ENCODE assay signal across 8 cellular contexts in genomic region chr9:137422668-137423000, GRCh38. TPM values are rescaled to one million over a fixed set of nuclear protein-coding genes. Genes with fewer than 3 reads are reported as not detected.
DNase-seq lines count a peak whose midpoint lies in the region; ATAC-seq, FAIRE-seq and TF ChIP-seq lines count a peak whose summit lies in the region.

No MANE protein-coding gene starts in this region.

- TF ChIP-seq POLR2A in sigmoid colon (IDR thresholded peaks at IDR 0.05) (no peak), GM12892 (IDR thresholded peaks at IDR 0.05; ENCODE audit: low read depth, low read length) (no peak; the same call in 1 of the 2 replicates)

- H3K4me3 ChIP-seq in sigmoid colon, result peak overlapping the region; percentile 34 to 94 (median 86)

- H3K36me3 Mint-ChIP-seq in activated naive CD4-positive, alpha-beta T cell treated with anti-CD3 and anti-CD28 coated beads, Interleukin-2, amount 50 U/mL, for 24 hours, result no peaks in the 10 kb centered on the region

- H3K4me1 ChIP-seq in sigmoid colon, result peaks cover 0 to 45% (median 31%) of the 10 kb centered on the region in 4 donors

- H3K27me3 ChIP-seq in sigmoid colon, result no peaks in the 10 kb centered on the region

- intact Hi-C loops in left cardiac atrium (cut with DNase I), result no loop called here
- intact Hi-C loops in sigmoid colon (cut with DNase I), result loop anchor here (5.0 kb wide), 1 partner anchor 35 kb away; the partner anchor contains the start of gene NSMF

- TF ChIP-seq CTCF in sigmoid colon (IDR thresholded peaks at IDR 0.05), result no peak

- TF ChIP-seq EP300 in sigmoid colon (IDR thresholded peaks at IDR 0.05), result no peak

- peak overlapping the region; percentile 84 for H3K4me3 Mint-ChIP-seq in activated naive CD4-positive, alpha-beta T cell treated with anti-CD3 and anti-CD28 coated beads, Interleukin-2, amount 50 U/mL, for 24 hours

- no peaks in the 10 kb centered on the region for H3K9me3 Mint-ChIP-seq in activated naive CD4-positive, alpha-beta T cell treated with anti-CD3 and anti-CD28 coated beads, Interleukin-2, amount 50 U/mL, for 24 hours

- H3K27me3 Mint-ChIP-seq in activated naive CD4-positive, alpha-beta T cell treated with anti-CD3 and anti-CD28 coated beads, Interleukin-2, amount 50 U/mL, for 24 hours, result no peaks in the 10 kb centered on the region

- peaks cover 12% of the 10 kb centered on the region for H3K4me1 Mint-ChIP-seq in activated naive CD4-positive, alpha-beta T cell treated with anti-CD3 and anti-CD28 coated beads, Interleukin-2, amount 50 U/mL, for 24 hours

- ATAC-seq in GM21528 (IDR thresholded peaks at IDR 0.05; ENCODE audit: low FRiP score, unreplicated experiment) (peak; percentile 41), left cardiac atrium (peak; percentile 43 to 53), GM21423 (IDR thresholded peaks at IDR 0.05; ENCODE audit: unreplicated experiment) (no peak)

- FAIRE-seq in GM12892 (lab: Jason Lieb, UNC), result no peak

- H3K36me3 ChIP-seq in sigmoid colon, result no peaks in the 10 kb centered on the region

- peak overlapping the region; percentile 34 to 77 (median 70) for H3K27ac ChIP-seq in sigmoid colon

- peak; percentile 55 for DNase-seq in ELF-1 (ENCODE audit: low read depth, low spot score)
- peak; percentile 71 for DNase-seq in HuH-7.5 (ENCODE audit: low spot score)
- peak; percentile 45 for DNase-seq in left cardiac atrium
- peak; percentile 69 for DNase-seq in sigmoid colon
- no peak for DNase-seq in GM12892 (ENCODE audit: insufficient read length)

- 0 to 1% methylated on average over 43 of the region's 43 CpGs for WGBS in sigmoid colon, 2 donors

- H3K27ac Mint-ChIP-seq in activated naive CD4-positive, alpha-beta T cell treated with anti-CD3 and anti-CD28 coated beads, Interleukin-2, amount 50 U/mL, for 24 hours, result no peak overlapping the region

- H3K9me3 ChIP-seq in sigmoid colon, result no peaks in the 10 kb centered on the region

RNA-seq across cellular contexts. Expression of gene EXD3, which starts 0.3 kb away (rescaled TPM):
- total RNA-seq in left cardiac atrium, result 10 to 100 TPM in 1 of 2 donors, 1 to 10 TPM in 1; 8.0 to 11.7 TPM
- total RNA-seq in sigmoid colon, result 10 to 100 TPM in 2 of 4 donors, 1 to 10 TPM in 2; 8.9 to 25.5 (median 11.8) TPM
- 10 to 100 TPM; 18.0 to 29.7 (median 26.6) TPM for polyA plus RNA-seq in sigmoid colon
- 3.9 TPM for polyA plus RNA-seq in GM12892 (2012; ENCODE audit: missing spikeins)

RNA-seq across cellular contexts. Expression of gene NOXA1, which starts 0.6 kb away (rescaled TPM):
- total RNA-seq in left cardiac atrium, result 1 to 10 TPM; 2.5 to 5.3 TPM
- total RNA-seq in sigmoid colon, result 1 to 10 TPM; 1.4 to 3.3 (median 2.9) TPM
- polyA plus RNA-seq in sigmoid colon, result 10 to 100 TPM; 15.0 to 16.4 (median 15.4) TPM
- not detected for polyA plus RNA-seq in GM12892 (2012; ENCODE audit: missing spikeins)

RNA-seq across cellular contexts. Expression of gene ENTPD8, which starts 18.5 kb away (rescaled TPM):
- total RNA-seq in left cardiac atrium (not detected), sigmoid colon (under 1 TPM in 1 of 4 donors, not detected in 3; 0.71 TPM)
- polyA plus RNA-seq in sigmoid colon, result 10 to 100 TPM; 32.4 to 65.3 (median 44.4) TPM
- polyA plus RNA-seq in GM12892 (2012; ENCODE audit: missing spikeins), result not detected

RNA-seq across cellular contexts. Expression of gene NSMF, which starts 36.5 kb away (rescaled TPM):
- total RNA-seq in left cardiac atrium, result 10 to 100 TPM; 20.5 to 25.1 TPM
- 10 to 100 TPM; 21.8 to 33.8 (median 27.4) TPM for total RNA-seq in sigmoid colon
- polyA plus RNA-seq in sigmoid colon, result 10 to 100 TPM; 24.0 to 50.4 (median 42.4) TPM
- 16.7 TPM for polyA plus RNA-seq in GM12892 (2012; ENCODE audit: missing spikeins)
